ENCODE assay signal across 6 cellular contexts in genomic region chr9:137300607-137301085, GRCh38. TPM values are rescaled to one million over a fixed set of nuclear protein-coding genes. Genes with fewer than 3 reads are reported as not detected.
DNase-seq lines count a peak whose midpoint lies in the region; TF ChIP-seq lines count a peak whose summit lies in the region.

No MANE protein-coding gene starts in this region.

- peaks cover 0 to 16% (median 9%) of the 10 kb centered on the region in 7 donors for H3K9me3 Mint-ChIP-seq in CD14-positive monocyte
- no peaks in the 10 kb centered on the region for H3K9me3 Mint-ChIP-seq in immature natural killer cell

- DNase-seq in CD14-positive monocyte (ENCODE audit: low spot score) (no peak), RKO (ENCODE audit: low spot score) (peak; percentile 82), immature natural killer cell (no peak), GM13976 (ENCODE audit: low spot score) (no peak), middle frontal gyrus (ENCODE audit: extremely low spot score, low spot score) (no peak)
- DNase-seq in stimulated activated CD4-positive, alpha-beta T cell treated with anti-CD3 and anti-CD28 coated beads, Interleukin-1b, Interleukin-23, amount 100 ng/mL, for 48 hours = no peak

- H3K4me1 Mint-ChIP-seq in CD14-positive monocyte (peaks cover 21% of the 10 kb centered on the region), immature natural killer cell (peaks cover 12 to 16% of the 10 kb centered on the region in 2 donors)

- no peak for TF ChIP-seq CTCF in CD14-positive monocyte (IDR thresholded peaks at IDR 0.05)
- TF ChIP-seq CTCF in GM13976 (IDR thresholded peaks at IDR 0.05; ENCODE audit: borderline replicate concordance, control extremely low read depth, extremely low read depth, insufficient read depth, missing control alignments) = no peak

- H3K27ac Mint-ChIP-seq in CD14-positive monocyte (no peak overlapping the region), immature natural killer cell (peak overlapping the region in 3 of 6 donors; percentile 51 to 83 (median 82))

- H3K4me3 Mint-ChIP-seq in CD14-positive monocyte (peak overlapping the region; percentile 74 to 91), immature natural killer cell (peak overlapping the region; percentile 81 to 89 (median 84))

- H3K36me3 Mint-ChIP-seq in CD14-positive monocyte (peaks cover 3 to 9% of the 10 kb centered on the region in 2 donors), immature natural killer cell (no peaks in the 10 kb centered on the region)

- peaks cover 67 to 88% (median 72%) of the 10 kb centered on the region in 3 donors for H3K27me3 Mint-ChIP-seq in CD14-positive monocyte (ENCODE audit: low read depth in 3 of 3)
- peaks cover 7 to 15% (median 10%) of the 10 kb centered on the region in 3 donors for H3K27me3 Mint-ChIP-seq in immature natural killer cell (ENCODE audit: low read depth in 3 of 3)

- intact Hi-C loops in CD14-positive monocyte (cut with micrococcal nuclease) = no loop called here

- in situ Hi-C loops in GM13976 (cut with MboI; ENCODE audit: low sequenced_read_pairs, unreplicated experiment) = no loop called here

RNA-seq across cellular contexts. Expression of gene NRARP, which starts 1.4 kb away (rescaled TPM):
- polyA plus RNA-seq in CD14-positive monocyte (not detected), immature natural killer cell (under 1 TPM in 1 of 3 donors, not detected in 2; 0.14 TPM)

RNA-seq across cellular contexts. Expression of gene TOR4A, which starts 23.1 kb away (rescaled TPM):
- 10 to 100 TPM; 13.7 to 15.4 TPM for polyA plus RNA-seq in CD14-positive monocyte
- polyA plus RNA-seq in immature natural killer cell = 10 to 100 TPM in 1 of 3 donors, 1 to 10 TPM in 2; 4.9 to 13.9 (median 7.2) TPM

RNA-seq across cellular contexts. Expression of gene NELFB, which starts 45.5 kb away (rescaled TPM):
- 10 to 100 TPM; 17.3 to 18.8 TPM for polyA plus RNA-seq in CD14-positive monocyte
- polyA plus RNA-seq in immature natural killer cell = 10 to 100 TPM; 25.0 to 36.8 (median 34.6) TPM

RNA-seq across cellular contexts. Expression of gene STPG3, which starts 49.6 kb away (rescaled TPM):
- not detected for polyA plus RNA-seq in CD14-positive monocyte
- not detected for polyA plus RNA-seq in immature natural killer cell

RNA-seq across cellular contexts. Expression of gene TUBB4B, which starts 59.6 kb away (rescaled TPM):
- polyA plus RNA-seq in CD14-positive monocyte (10 to 100 TPM; 58.1 to 70.8 TPM), immature natural killer cell (10 to 100 TPM; 60.8 to 98.2 (median 71.9) TPM)
